ENCODE assay signal across 11 cellular contexts in genomic region chr16:4212934-4213296, GRCh38. TPM values are rescaled to one million over a fixed set of nuclear protein-coding genes. Genes with fewer than 3 reads are reported as not detected.
A peak's percentile ranks its signal among the peaks of the same experiment; 100 is the strongest.
DNase-seq lines count a peak whose midpoint lies in the region; ATAC-seq and TF ChIP-seq lines count a peak whose summit lies in the region.
"Had no signal": no experiment of that assay in that cellular context is flagged by ENCODE, and none has a peak within 500 bp of the region (broad histone marks: within the 10 kb centered on the region; RNA-seq: fewer than 3 reads in every experiment).

No MANE protein-coding gene starts in this region.

- H3K36me3 ChIP-seq in prostate gland, result no peaks in the 10 kb centered on the region
- H3K36me3 ChIP-seq in BE2C, result no peaks in the 10 kb centered on the region
- no peaks in the 10 kb centered on the region for H3K36me3 ChIP-seq in CD8-positive, alpha-beta T cell (ENCODE audit: insufficient read depth, low read length)

- no peak overlapping the region for H3K27ac Mint-ChIP-seq in CD8-positive, alpha-beta T cell
- H3K27ac Mint-ChIP-seq: activated T-cell treated with anti-CD3 and anti-CD28 coated beads, Interleukin-2, amount 50 U/mL, for 72 hours had no signal

- no peak for TF ChIP-seq POLR2A in prostate gland (IDR thresholded peaks at IDR 0.05)

- WGBS in prostate gland, result 76% methylated on average over 3 of the region's 3 CpGs

- H3K4me1 Mint-ChIP-seq in CD8-positive, alpha-beta T cell (ENCODE audit: low read depth), result no peaks in the 10 kb centered on the region

- no peaks in the 10 kb centered on the region for H3K27me3 ChIP-seq in prostate gland (replicated peaks; ENCODE audit: insufficient read depth)
- H3K27me3 ChIP-seq in BE2C, result no peaks in the 10 kb centered on the region
- no peaks in the 10 kb centered on the region for H3K27me3 ChIP-seq in CD8-positive, alpha-beta T cell (ENCODE audit: insufficient read depth, low read length)

- CTCF ChIA-PET in CD8-positive, alpha-beta T cell (lab: Charles Lee), result no interaction called here

- no peak for TF ChIP-seq CTCF in fibroblast of mammary gland (conservative IDR thresholded peaks at IDR 0.05; ENCODE audit: control insufficient read depth, insufficient read depth, low read depth, low read length)
- no peak for TF ChIP-seq CTCF in prostate gland (IDR thresholded peaks at IDR 0.05)
- no peak for TF ChIP-seq CTCF in BE2C (IDR thresholded peaks at IDR 0.05; ENCODE audit: low read depth, low read length)
- TF ChIP-seq CTCF in CD8-positive, alpha-beta T cell (IDR thresholded peaks at IDR 0.05), result no peak

- H3K4me1 ChIP-seq in prostate gland (replicated peaks) (peaks cover 4% of the 10 kb centered on the region), BE2C (0 out of 2 replicates have a peak, but pooled peaks cover 4% of the 10 kb centered on the region)
- H3K4me1 ChIP-seq in CD8-positive, alpha-beta T cell (ENCODE audit: insufficient read depth, low read length), result no peaks in the 10 kb centered on the region

- DNase-seq in EH (ENCODE audit: low read depth) (peak; percentile 79), RPMI7951 (ENCODE audit: low read depth) (peak; percentile 11), fibroblast of mammary gland (ENCODE audit: low read depth) (peak; percentile 71), prostate gland (ENCODE audit: low spot score) (no peak), BE2C (no peak)
- DNase-seq in stimulated activated CD4-positive, alpha-beta T cell treated with anti-CD3 and anti-CD28 coated beads, Interleukin-15, amount 100 ng/mL, for 24 hours, result no peak
- DNase-seq in CD8-positive, alpha-beta T cell, result no peak
- DNase-seq: activated T-cell treated with anti-CD3 and anti-CD28 coated beads, Interleukin-2, amount 50 U/mL, for 72 hours; islet precursor cell; NCI-H82 had no signal

- intact Hi-C loops in prostate gland (cut with DNase I), result no loop called here
- intact Hi-C loops in CD8-positive, alpha-beta T cell (cut with DNase I, micrococcal nuclease), result no loop called here

- POLR2A ChIA-PET in CD8-positive, alpha-beta T cell (lab: Charles Lee), result no interaction called here

- no peaks in the 10 kb centered on the region for H3K9me3 Mint-ChIP-seq in CD8-positive, alpha-beta T cell
- H3K9me3 Mint-ChIP-seq: activated T-cell treated with anti-CD3 and anti-CD28 coated beads, Interleukin-2, amount 50 U/mL, for 72 hours had no signal

- H3K4me3 ChIP-seq in fibroblast of mammary gland (ENCODE audit: control insufficient read depth, low read depth, low read length), result no peak overlapping the region
- no peak overlapping the region for H3K4me3 ChIP-seq in prostate gland
- no peak overlapping the region for H3K4me3 ChIP-seq in BE2C (ENCODE audit: low read depth, low read length)
- H3K4me3 ChIP-seq in CD8-positive, alpha-beta T cell (ENCODE audit: low read depth, low read length), result no peak overlapping the region

- H3K9me3 ChIP-seq in prostate gland (no peaks in the 10 kb centered on the region), BE2C (no peaks in the 10 kb centered on the region)
- no peaks in the 10 kb centered on the region for H3K9me3 ChIP-seq in CD8-positive, alpha-beta T cell (ENCODE audit: low read length)

- H3K4me3 Mint-ChIP-seq in CD8-positive, alpha-beta T cell, result no peak overlapping the region
- H3K4me3 Mint-ChIP-seq: activated T-cell treated with anti-CD3 and anti-CD28 coated beads, Interleukin-2, amount 50 U/mL, for 72 hours had no signal

- no peaks in the 10 kb centered on the region for H3K36me3 Mint-ChIP-seq in CD8-positive, alpha-beta T cell

- peak overlapping the region; percentile 48 to 58 for H3K27ac ChIP-seq in prostate gland
- H3K27ac ChIP-seq in CD8-positive, alpha-beta T cell (ENCODE audit: low read depth, low read length), result no peak overlapping the region

- ATAC-seq in CD8-positive, alpha-beta T cell, result no peak
- no peak for ATAC-seq in HG03159 (IDR thresholded peaks at IDR 0.05; ENCODE audit: unreplicated experiment)
- ATAC-seq: activated T-cell treated with anti-CD3 and anti-CD28 coated beads, Interleukin-2, amount 50 U/mL, for 72 hours had no signal

- peaks cover 5% of the 10 kb centered on the region for H3K27me3 Mint-ChIP-seq in CD8-positive, alpha-beta T cell (ENCODE audit: low read depth)

RNA-seq across cellular contexts. Expression of gene SRL, which starts 29.0 kb away (rescaled TPM):
- under 0.01 TPM in 1 of 2 replicates, not detected in the other for total RNA-seq in RPMI7951 (2014; rRNA removed; shearing (Covaris generic))
- 1 to 10 TPM; 2.6 to 5.3 TPM for total RNA-seq in prostate gland
- 0.11 TPM for polyA plus RNA-seq in BE2C (2012; ENCODE audit: insufficient read depth, insufficient read length, low read depth)
- total RNA-seq in CD8-positive, alpha-beta T cell, result not detected
- total RNA-seq: activated T-cell treated with anti-CD3 and anti-CD28 coated beads, Interleukin-2, amount 50 U/mL, for 72 hours had no signal

RNA-seq across cellular contexts. Expression of gene TFAP4, which starts 59.9 kb away (rescaled TPM):
- total RNA-seq in RPMI7951 (2014; rRNA removed; shearing (Covaris generic)), result 5.9 and 6.6 TPM in 2 replicates
- 10 to 100 TPM in 1 of 2 donors, 1 to 10 TPM in 1; 9.0 to 12.8 TPM for total RNA-seq in prostate gland
- 40.1 TPM for polyA plus RNA-seq in BE2C (2012; ENCODE audit: insufficient read depth, insufficient read length, low read depth)
- 1 to 10 TPM; 8.5 to 9.8 TPM for total RNA-seq in CD8-positive, alpha-beta T cell

Comparison
In these comparisons a context has a peak if more than half of its experiments do, and no peak if none do; other contexts are left out.
1. DNase-seq: peak in EH (single experiment), RPMI7951 (single experiment) and fibroblast of mammary gland (single experiment); none in prostate gland (single experiment), BE2C (single experiment), stimulated activated CD4-positive, alpha-beta T cell treated with anti-CD3 and anti-CD28 coated beads, Interleukin-15, amount 100 ng/mL, for 24 hours (single experiment) and CD8-positive, alpha-beta T cell (0 of 7).